ENCODE assay signal across 1 cellular context in the genomic region with DNA sequence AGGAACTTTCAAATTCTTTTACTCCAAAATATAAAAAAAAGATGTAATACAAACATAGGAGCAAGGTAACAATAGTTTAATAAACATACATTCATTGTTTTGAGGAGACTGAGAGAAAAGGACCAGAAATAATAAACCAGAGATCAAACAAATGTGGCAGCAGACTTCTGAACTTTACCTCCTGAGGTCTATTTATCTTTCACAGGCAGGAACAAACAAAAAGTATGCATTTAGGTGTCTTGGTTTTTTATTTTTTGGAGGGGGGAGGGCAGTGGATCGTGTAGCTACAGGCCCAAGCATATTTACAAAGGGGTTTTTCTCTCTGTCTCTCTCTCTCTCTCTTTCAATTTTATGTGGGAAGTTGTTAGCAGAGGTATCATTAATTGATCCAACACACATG.
TF ChIP-seq lines count a peak whose summit lies in the region.

No MANE protein-coding gene starts in this region.

TF ChIP-seq in HepG2, 621 proteins besides CTCF, POLR2A, EP300 and RAD21 (continued from another document):
- TF ChIP-seq TBX2 (CRISPR knock-in tag; IDR thresholded peaks at IDR 0.05; ENCODE audit: borderline replicate concordance) (peak; percentile 58; the same call in 1 of the 2 replicates), NAIF1 (CRISPR knock-in tag; IDR thresholded peaks at IDR 0.05; ENCODE audit: borderline replicate concordance) (no peak), ZNF749 (CRISPR knock-in tag; IDR thresholded peaks at IDR 0.05; ENCODE audit: borderline replicate concordance) (no peak), ZNF160 (CRISPR knock-in tag; IDR thresholded peaks at IDR 0.05) (no peak), ZBTB1 (CRISPR knock-in tag; IDR thresholded peaks at IDR 0.05; ENCODE audit: borderline replicate concordance) (no peak), RCOR2 (CRISPR knock-in tag; IDR thresholded peaks at IDR 0.05) (peak; percentile 40; the same call in 1 of the 2 replicates), REL (CRISPR knock-in tag; conservative IDR thresholded peaks at IDR 0.05) (no peak), SOX5 (CRISPR knock-in tag; IDR thresholded peaks at IDR 0.05; ENCODE audit: borderline replicate concordance) (peak; percentile 98), MYNN (CRISPR knock-in tag; IDR thresholded peaks at IDR 0.05; ENCODE audit: low read depth) (no peak), HNF4A (CRISPR knock-in tag; IDR thresholded peaks at IDR 0.05) (peak; percentile 78), TP53 (CRISPR knock-in tag; conservative IDR thresholded peaks at IDR 0.05) (no peak), KLF16 (CRISPR knock-in tag; IDR thresholded peaks at IDR 0.05) (peak in 1 of 2 experiments; percentile 39; a peak in 1 of 4 replicates), ISL2 (CRISPR knock-in tag; IDR thresholded peaks at IDR 0.05) (peak; percentile 72), HOXA3 (CRISPR knock-in tag; IDR thresholded peaks at IDR 0.05) (no peak), NFIB (CRISPR knock-in tag; IDR thresholded peaks at IDR 0.05; ENCODE audit: borderline replicate concordance) (no peak), CHCHD3 (CRISPR knock-in tag; IDR thresholded peaks at IDR 0.05) (no peak), ZNF841 (CRISPR knock-in tag; IDR thresholded peaks at IDR 0.05; ENCODE audit: borderline replicate concordance) (no peak), ADNP (CRISPR knock-in tag; IDR thresholded peaks at IDR 0.05) (no peak), ASH2L (IDR thresholded peaks at IDR 0.05; ENCODE audit: insufficient read length, low read depth, low read length) (peak; percentile 84), TOE1 (CRISPR knock-in tag; IDR thresholded peaks at IDR 0.05) (no peak), MTA1 (CRISPR knock-in tag; IDR thresholded peaks at IDR 0.05; ENCODE audit: borderline replicate concordance) (no peak), ZNF619 (CRISPR knock-in tag; IDR thresholded peaks at IDR 0.05) (no peak), SALL2 (CRISPR knock-in tag; IDR thresholded peaks at IDR 0.05) (no peak), TCF7 (IDR thresholded peaks at IDR 0.05; ENCODE audit: low read depth) (peak; percentile 88), ZNF10 (CRISPR knock-in tag; IDR thresholded peaks at IDR 0.05; ENCODE audit: borderline replicate concordance, low read depth) (no peak), ZNF230 (CRISPR knock-in tag; IDR thresholded peaks at IDR 0.05) (no peak)
- TF ChIP-seq, protein P1, sequence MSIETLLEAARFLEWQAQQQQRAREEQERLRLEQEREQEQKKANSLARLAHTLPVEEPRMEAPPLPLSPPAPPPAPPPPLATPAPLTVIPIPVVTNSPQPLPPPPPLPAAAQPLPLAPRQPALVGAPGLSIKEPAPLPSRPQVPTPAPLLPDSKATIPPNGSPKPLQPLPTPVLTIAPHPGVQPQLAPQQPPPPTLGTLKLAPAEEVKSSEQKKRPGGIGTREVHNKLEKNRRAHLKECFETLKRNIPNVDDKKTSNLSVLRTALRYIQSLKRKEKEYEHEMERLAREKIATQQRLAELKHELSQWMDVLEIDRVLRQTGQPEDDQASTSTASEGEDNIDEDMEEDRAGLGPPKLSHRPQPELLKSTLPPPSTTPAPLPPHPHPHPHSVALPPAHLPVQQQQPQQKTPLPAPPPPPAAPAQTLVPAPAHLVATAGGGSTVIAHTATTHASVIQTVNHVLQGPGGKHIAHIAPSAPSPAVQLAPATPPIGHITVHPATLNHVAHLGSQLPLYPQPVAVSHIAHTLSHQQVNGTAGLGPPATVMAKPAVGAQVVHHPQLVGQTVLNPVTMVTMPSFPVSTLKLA (IDR thresholded peaks at IDR 0.05): no peak
- TF ChIP-seq, protein P2, sequence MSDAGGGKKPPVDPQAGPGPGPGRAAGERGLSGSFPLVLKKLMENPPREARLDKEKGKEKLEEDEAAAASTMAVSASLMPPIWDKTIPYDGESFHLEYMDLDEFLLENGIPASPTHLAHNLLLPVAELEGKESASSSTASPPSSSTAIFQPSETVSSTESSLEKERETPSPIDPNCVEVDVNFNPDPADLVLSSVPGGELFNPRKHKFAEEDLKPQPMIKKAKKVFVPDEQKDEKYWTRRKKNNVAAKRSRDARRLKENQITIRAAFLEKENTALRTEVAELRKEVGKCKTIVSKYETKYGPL (CRISPR knock-in tag; IDR thresholded peaks at IDR 0.05): no peak
- TF ChIP-seq, protein P3, sequence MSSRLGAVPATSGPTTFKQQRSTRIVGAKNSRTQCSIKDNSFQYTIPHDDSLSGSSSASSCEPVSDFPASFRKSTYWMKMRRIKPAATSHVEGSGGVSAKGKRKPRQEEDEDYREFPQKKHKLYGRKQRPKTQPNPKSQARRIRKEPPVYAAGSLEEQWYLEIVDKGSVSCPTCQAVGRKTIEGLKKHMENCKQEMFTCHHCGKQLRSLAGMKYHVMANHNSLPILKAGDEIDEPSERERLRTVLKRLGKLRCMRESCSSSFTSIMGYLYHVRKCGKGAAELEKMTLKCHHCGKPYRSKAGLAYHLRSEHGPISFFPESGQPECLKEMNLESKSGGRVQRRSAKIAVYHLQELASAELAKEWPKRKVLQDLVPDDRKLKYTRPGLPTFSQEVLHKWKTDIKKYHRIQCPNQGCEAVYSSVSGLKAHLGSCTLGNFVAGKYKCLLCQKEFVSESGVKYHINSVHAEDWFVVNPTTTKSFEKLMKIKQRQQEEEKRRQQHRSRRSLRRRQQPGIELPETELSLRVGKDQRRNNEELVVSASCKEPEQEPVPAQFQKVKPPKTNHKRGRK (CRISPR knock-in tag; IDR thresholded peaks at IDR 0.05): no peak
- TF ChIP-seq, protein P4, sequence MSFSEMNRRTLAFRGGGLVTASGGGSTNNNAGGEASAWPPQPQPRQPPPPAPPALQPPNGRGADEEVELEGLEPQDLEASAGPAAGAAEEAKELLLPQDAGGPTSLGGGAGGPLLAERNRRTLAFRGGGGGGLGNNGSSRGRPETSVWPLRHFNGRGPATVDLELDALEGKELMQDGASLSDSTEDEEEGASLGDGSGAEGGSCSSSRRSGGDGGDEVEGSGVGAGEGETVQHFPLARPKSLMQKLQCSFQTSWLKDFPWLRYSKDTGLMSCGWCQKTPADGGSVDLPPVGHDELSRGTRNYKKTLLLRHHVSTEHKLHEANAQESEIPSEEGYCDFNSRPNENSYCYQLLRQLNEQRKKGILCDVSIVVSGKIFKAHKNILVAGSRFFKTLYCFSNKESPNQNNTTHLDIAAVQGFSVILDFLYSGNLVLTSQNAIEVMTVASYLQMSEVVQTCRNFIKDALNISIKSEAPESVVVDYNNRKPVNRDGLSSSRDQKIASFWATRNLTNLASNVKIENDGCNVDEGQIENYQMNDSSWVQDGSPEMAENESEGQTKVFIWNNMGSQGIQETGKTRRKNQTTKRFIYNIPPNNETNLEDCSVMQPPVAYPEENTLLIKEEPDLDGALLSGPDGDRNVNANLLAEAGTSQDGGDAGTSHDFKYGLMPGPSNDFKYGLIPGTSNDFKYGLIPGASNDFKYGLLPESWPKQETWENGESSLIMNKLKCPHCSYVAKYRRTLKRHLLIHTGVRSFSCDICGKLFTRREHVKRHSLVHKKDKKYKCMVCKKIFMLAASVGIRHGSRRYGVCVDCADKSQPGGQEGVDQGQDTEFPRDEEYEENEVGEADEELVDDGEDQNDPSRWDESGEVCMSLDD (CRISPR knock-in tag; IDR thresholded peaks at IDR 0.05; ENCODE audit: borderline replicate concordance): no peak
- TF ChIP-seq, protein P5, sequence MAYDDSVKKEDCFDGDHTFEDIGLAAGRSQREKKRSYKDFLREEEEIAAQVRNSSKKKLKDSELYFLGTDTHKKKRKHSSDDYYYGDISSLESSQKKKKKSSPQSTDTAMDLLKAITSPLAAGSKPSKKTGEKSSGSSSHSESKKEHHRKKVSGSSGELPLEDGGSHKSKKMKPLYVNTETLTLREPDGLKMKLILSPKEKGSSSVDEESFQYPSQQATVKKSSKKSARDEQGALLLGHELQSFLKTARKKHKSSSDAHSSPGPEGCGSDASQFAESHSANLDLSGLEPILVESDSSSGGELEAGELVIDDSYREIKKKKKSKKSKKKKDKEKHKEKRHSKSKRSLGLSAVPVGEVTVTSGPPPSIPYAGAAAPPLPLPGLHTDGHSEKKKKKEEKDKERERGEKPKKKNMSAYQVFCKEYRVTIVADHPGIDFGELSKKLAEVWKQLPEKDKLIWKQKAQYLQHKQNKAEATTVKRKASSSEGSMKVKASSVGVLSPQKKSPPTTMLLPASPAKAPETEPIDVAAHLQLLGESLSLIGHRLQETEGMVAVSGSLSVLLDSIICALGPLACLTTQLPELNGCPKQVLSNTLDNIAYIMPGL (CRISPR knock-in tag; IDR thresholded peaks at IDR 0.05; ENCODE audit: borderline replicate concordance in 1 of 2, low read depth in 1 of 2): no peak
- TF ChIP-seq, protein P6, sequence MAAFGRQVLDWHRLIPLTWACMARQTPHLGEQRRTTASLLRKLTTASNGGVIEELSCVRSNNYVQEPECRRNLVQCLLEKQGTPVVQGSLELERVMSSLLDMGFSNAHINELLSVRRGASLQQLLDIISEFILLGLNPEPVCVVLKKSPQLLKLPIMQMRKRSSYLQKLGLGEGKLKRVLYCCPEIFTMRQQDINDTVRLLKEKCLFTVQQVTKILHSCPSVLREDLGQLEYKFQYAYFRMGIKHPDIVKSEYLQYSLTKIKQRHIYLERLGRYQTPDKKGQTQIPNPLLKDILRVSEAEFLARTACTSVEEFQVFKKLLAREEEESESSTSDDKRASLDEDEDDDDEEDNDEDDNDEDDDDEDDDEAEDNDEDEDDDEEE (CRISPR knock-in tag; IDR thresholded peaks at IDR 0.05): no peak
